14 cellular contexts compared by ENCODE assay signal in genomic region chr16:19871721-19872120, GRCh38. TPM values are rescaled to one million over a fixed set of nuclear protein-coding genes. Genes with fewer than 3 reads are reported as not detected.
DNase-seq lines count a peak whose midpoint lies in the region; ATAC-seq and TF ChIP-seq lines count a peak whose summit lies in the region.
"Had no signal": no experiment of that assay in that cellular context is flagged by ENCODE, and none has a peak within 500 bp of the region (broad histone marks: within the 10 kb centered on the region; RNA-seq: fewer than 3 reads in every experiment).

No MANE protein-coding gene starts in this region.

- peaks cover 13% of the 10 kb centered on the region for H3K36me3 ChIP-seq in OCI-LY3 (replicated peaks; ENCODE audit: low read depth, low read length)
- H3K36me3 ChIP-seq: BLaER1 treated with 17β-estradiol and CSF1 and Interleukin-3, amounts not matched to agents 10 nM and 100 nM had no signal

- no peak for ATAC-seq in GM18858 (IDR thresholded peaks at IDR 0.05; ENCODE audit: unreplicated experiment)
- ATAC-seq in GM18868 (IDR thresholded peaks at IDR 0.05; ENCODE audit: unreplicated experiment), result no peak

- H3K4me2 ChIP-seq in OCI-LY3 (ENCODE audit: low read length), result no peak overlapping the region
- H3K4me2 ChIP-seq: BLaER1 treated with 17β-estradiol and CSF1 and Interleukin-3, amounts not matched to agents 10 nM and 100 nM had no signal

- H3K4me1 Mint-ChIP-seq in osteocyte (ENCODE audit: unreplicated experiment), result no peaks in the 10 kb centered on the region

- no peak overlapping the region for H2AFZ ChIP-seq in OCI-LY3 (ENCODE audit: low read depth, low read length)
- H2AFZ ChIP-seq: GM23248 had no signal

- no peaks in the 10 kb centered on the region for H4K20me1 ChIP-seq in OCI-LY3 (ENCODE audit: insufficient read depth, low read length)
- H4K20me1 ChIP-seq: BLaER1 treated with 17β-estradiol and CSF1 and Interleukin-3, amounts not matched to agents 10 nM and 100 nM had no signal

- H3K4me3 ChIP-seq in OCI-LY3 (ENCODE audit: low read length), result no peak overlapping the region
- peak overlapping the region in 25 of 59 donors; percentile 1 to 91 (median 31) for H3K4me3 ChIP-seq in dorsolateral prefrontal cortex
- H3K4me3 ChIP-seq: BLaER1 treated with 17β-estradiol and CSF1 and Interleukin-3, amounts not matched to agents 10 nM and 100 nM; GM23248 had no signal

- TF ChIP-seq CTCF in OCI-LY3 (IDR thresholded peaks at IDR 0.05; ENCODE audit: low read depth, low read length) (no peak), dorsolateral prefrontal cortex (IDR thresholded peaks at IDR 0.05 in 54 of 56, conservative IDR thresholded peaks at IDR 0.05 in 2 of 56; ENCODE audit: low read depth in 1 of 56, partially characterized antibody in 56 of 56) (no peak), osteocyte (IDR thresholded peaks at IDR 0.05) (no peak)

- H3K27ac ChIP-seq in OCI-LY3 (ENCODE audit: low read length) (peak overlapping the region; percentile 98), dorsolateral prefrontal cortex (peak overlapping the region; percentile 79 to 99 (median 97)), layer of hippocampus (ENCODE audit: low read depth, low read length) (peak overlapping the region; percentile 90)
- H3K27ac ChIP-seq: BLaER1 treated with 17β-estradiol and CSF1 and Interleukin-3, amounts not matched to agents 10 nM and 100 nM; GM23248 had no signal

- H3K4me3 Mint-ChIP-seq in osteocyte (ENCODE audit: unreplicated experiment), result no peak overlapping the region
- H3K4me3 Mint-ChIP-seq: CD4-positive, CD25-positive, alpha-beta regulatory T cell had no signal

- no peaks in the 10 kb centered on the region for H3K27me3 ChIP-seq in OCI-LY3 (ENCODE audit: low read depth, low read length)
- no peaks in the 10 kb centered on the region for H3K27me3 ChIP-seq in dorsolateral prefrontal cortex
- no peaks in the 10 kb centered on the region for H3K27me3 ChIP-seq in layer of hippocampus (ENCODE audit: control insufficient read depth, insufficient read depth, low read length)
- H3K27me3 ChIP-seq: BLaER1 treated with 17β-estradiol and CSF1 and Interleukin-3, amounts not matched to agents 10 nM and 100 nM had no signal

- no peak overlapping the region for H3K27ac Mint-ChIP-seq in osteocyte (ENCODE audit: unreplicated experiment)
- H3K27ac Mint-ChIP-seq: CD4-positive, CD25-positive, alpha-beta regulatory T cell had no signal

- H3K36me3 Mint-ChIP-seq in osteocyte (ENCODE audit: unreplicated experiment), result no peaks in the 10 kb centered on the region

- no peaks in the 10 kb centered on the region for H3K27me3 Mint-ChIP-seq in osteocyte (ENCODE audit: unreplicated experiment)
- H3K27me3 Mint-ChIP-seq: CD4-positive, CD25-positive, alpha-beta regulatory T cell had no signal

- no peak overlapping the region for H3K9ac ChIP-seq in OCI-LY3 (ENCODE audit: low read length)
- H3K9ac ChIP-seq: BLaER1 treated with 17β-estradiol and CSF1 and Interleukin-3, amounts not matched to agents 10 nM and 100 nM; GM23248 had no signal

- intact Hi-C loops in dorsolateral prefrontal cortex (cut with DNase I), result no loop called here

- H3K4me1 ChIP-seq in OCI-LY3 (ENCODE audit: low read length), result peaks cover 64% of the 10 kb centered on the region

- peaks cover 17% of the 10 kb centered on the region; the same call in 1 of the 2 replicates for H3K79me2 ChIP-seq in OCI-LY3 (ENCODE audit: low read length)

- no peaks in the 10 kb centered on the region for H3K9me3 ChIP-seq in OCI-LY3 (ENCODE audit: insufficient read depth, low read length)
- H3K9me3 ChIP-seq: BLaER1 treated with 17β-estradiol and CSF1 and Interleukin-3, amounts not matched to agents 10 nM and 100 nM had no signal

- DNase-seq in dorsolateral prefrontal cortex (no peak), pons (ENCODE audit: low spot score) (peak; percentile 17), osteocyte (ENCODE audit: extremely low spot score, unreplicated experiment) (no peak), NCI-H345 treated with DMSO at 0.1 percent for 48 hours (lab: John Stamatoyannopoulos, UW; ENCODE audit: unreplicated experiment) (no peak)
- DNase-seq: ACHN; CD4-positive, CD25-positive, alpha-beta regulatory T cell; DMS 273 treated with DMSO at 0.1 percent for 48 hours; GM23248; H7 had no signal

- no peaks in the 10 kb centered on the region for H3K9me3 Mint-ChIP-seq in osteocyte (ENCODE audit: unreplicated experiment)

RNA-seq across cellular contexts. Expression of gene GPRC5B, which starts 12.9 kb away (rescaled TPM):
- total RNA-seq in dorsolateral prefrontal cortex, result 1,000 to 10,000 TPM in 1 of 120 experiments, 100 to 1,000 TPM in 119; 255 to 1,354 (median 496) TPM
- total RNA-seq in osteocyte, result 0.46 and 0.76 TPM in 2 replicates
- total RNA-seq: GM23248 had no signal

Comparison
In these comparisons a context has a peak if more than half of its experiments do, and no peak if none do; other contexts are left out.
1. RNA of gene GPRC5B, which starts 12.9 kb away (total RNA-seq): 255 to 1,354 TPM in dorsolateral prefrontal cortex; 0.46 to 0.76 TPM in osteocyte; every median in the first group is over 100 times any median in the second.
2. Peak in every context shown above with its lines, with median percentiles within 50 percentile points of each other: H3K27ac ChIP-seq.